Comparison of ENCODE assay signal across 31 cellular contexts in genomic region chr11:117915219-117915618, GRCh38. TPM values are rescaled to one million over a fixed set of nuclear protein-coding genes. Genes with fewer than 3 reads are reported as not detected.
DNase-seq lines count a peak whose midpoint lies in the region; ATAC-seq, FAIRE-seq and TF ChIP-seq lines count a peak whose summit lies in the region.
"Had no signal": no experiment of that assay in that cellular context is flagged by ENCODE, and none has a peak within 500 bp of the region (broad histone marks: within the 10 kb centered on the region; RNA-seq: fewer than 3 reads in every experiment).

No MANE protein-coding gene starts in this region.

- no peaks in the 10 kb centered on the region for H3K9me2 ChIP-seq in Loucy (replicated peaks; ENCODE audit: low read depth, low read length)

- H3K9me3 ChIP-seq in Loucy (ENCODE audit: insufficient read depth, low read depth, low read length), result no peaks in the 10 kb centered on the region
- H3K9me3 ChIP-seq in stomach, result no peaks in the 10 kb centered on the region
- H3K9me3 ChIP-seq: adrenal gland, esophagus squamous epithelium, gastrocnemius medialis, right lobe of liver had no signal

- H3K4me1 Mint-ChIP-seq in chondrocyte (ENCODE audit: low read depth) (no peaks in the 10 kb centered on the region), nephron progenitor cell (peaks cover 22% of the 10 kb centered on the region)

- H3K36me3 Mint-ChIP-seq in chondrocyte (ENCODE audit: low read depth), result no peaks in the 10 kb centered on the region
- no peaks in the 10 kb centered on the region for H3K36me3 Mint-ChIP-seq in nephron progenitor cell (ENCODE audit: low read depth)

- no peaks in the 10 kb centered on the region for H3K79me2 ChIP-seq in Loucy (ENCODE audit: insufficient read depth, low read length)

- peaks cover 41% of the 10 kb centered on the region for H3K4me1 ChIP-seq in Loucy (ENCODE audit: insufficient read depth, low read length, poor library complexity, severe bottlenecking)
- no peaks in the 10 kb centered on the region for H3K4me1 ChIP-seq in stomach
- H3K4me1 ChIP-seq: gastrocnemius medialis, right lobe of liver had no signal

- H3F3A ChIP-seq in Loucy (ENCODE audit: low read depth), result no peaks in the 10 kb centered on the region

- no peak for TF ChIP-seq POLR2A in stomach (IDR thresholded peaks at IDR 0.05)

- 36 to 61% (median 44%) methylated on average over 8 of the region's 8 CpGs for WGBS in stomach, 5 donors

- H3K9me3 Mint-ChIP-seq in chondrocyte (ENCODE audit: low read depth), result no peaks in the 10 kb centered on the region
- H3K9me3 Mint-ChIP-seq in nephron progenitor cell, result no peaks in the 10 kb centered on the region
- H3K9me3 Mint-ChIP-seq: neural crest cell had no signal

- H3K27me3 ChIP-seq in Loucy (ENCODE audit: insufficient read depth, low read length, poor library complexity, severe bottlenecking) (no peaks in the 10 kb centered on the region), stomach (peaks cover 0 to 17% (median 0%) of the 10 kb centered on the region in 3 donors)
- H3K27me3 ChIP-seq: adrenal gland, brain microvascular endothelial cell, esophagus squamous epithelium, right lobe of liver had no signal

- no peak for FAIRE-seq in D721Med (lab: Jason Lieb, UNC)
- FAIRE-seq: colon, H54 had no signal

- no peak overlapping the region for H3K27ac ChIP-seq in stomach
- H3K27ac ChIP-seq: adrenal gland, brain microvascular endothelial cell, esophagus squamous epithelium, gastrocnemius medialis, HL-60, right lobe of liver had no signal

- peak overlapping the region; percentile 50 for H2AFZ ChIP-seq in Loucy (ENCODE audit: low read length)

- H3K4me3 ChIP-seq in Loucy (ENCODE audit: low read length, poor library complexity, severe bottlenecking) (peak overlapping the region; percentile 11), stomach (no peak overlapping the region)
- H3K4me3 ChIP-seq: adrenal gland, esophagus squamous epithelium, gastrocnemius medialis, right lobe of liver had no signal

- H3K9ac ChIP-seq in Loucy (ENCODE audit: low read depth, low read length, poor library complexity, severe bottlenecking), result peak overlapping the region; percentile 59

- H3K4me3 Mint-ChIP-seq in chondrocyte (ENCODE audit: unreplicated experiment) (no peak overlapping the region), nephron progenitor cell (no peak overlapping the region)
- H3K4me3 Mint-ChIP-seq: neural crest cell had no signal

- DNase-seq in D721Med (ENCODE audit: insufficient read length, low spot score) (peak; percentile 43), chondrocyte (ENCODE audit: low spot score) (peak; percentile 78), nephron progenitor cell (peak; percentile 32), NCI-H1930 (lab: John Stamatoyannopoulos, UW) (no peak), Ammon's horn (ENCODE audit: low spot score) (no peak), stomach (no peak)
- DNase-seq: activated naive CD4-positive, alpha-beta T cell treated with Interleukin-2 at 50 U/mL for 16 hours; activated T-cell treated with anti-CD3 and anti-CD28 coated beads, Interleukin-2, amount 50 U/mL, for 1 hour; brain microvascular endothelial cell; esophagus squamous epithelium; gastrocnemius medialis; GDM1; hypothalamus; NCI-H1048; NCI-H1694 treated with DMSO at 0.1 percent for 48 hours; NCI-H2227 treated with DMSO at 0.1 percent for 48 hours; NCI-H748 treated with DMSO at 0.1 percent for 48 hours; SW 1271; T1000; trophoblast cell had no signal

- H3K27me3 Mint-ChIP-seq in chondrocyte (ENCODE audit: low read depth), result peaks cover 30% of the 10 kb centered on the region
- H3K27me3 Mint-ChIP-seq in nephron progenitor cell (ENCODE audit: low read depth, poor library complexity), result peaks cover 28% of the 10 kb centered on the region

- no peak for TF ChIP-seq CTCF in D721Med (IDR thresholded peaks at IDR 0.05; ENCODE audit: insufficient read depth, missing control alignments)
- TF ChIP-seq CTCF in Loucy (conservative IDR thresholded peaks at IDR 0.05; ENCODE audit: low read length), result no peak
- no peak for TF ChIP-seq CTCF in chondrocyte (IDR thresholded peaks at IDR 0.05)
- TF ChIP-seq CTCF in nephron progenitor cell (IDR thresholded peaks at IDR 0.05), result no peak
- no peak for TF ChIP-seq CTCF in stomach (IDR thresholded peaks at IDR 0.05)

- H3K27ac Mint-ChIP-seq in chondrocyte (ENCODE audit: unreplicated experiment) (peak overlapping the region; percentile 5), nephron progenitor cell (peak overlapping the region; percentile 6)

- intact Hi-C loops in stomach (cut with DNase I; ENCODE audit: low total_unique reads), result no loop called here

- TF ChIP-seq EP300 in stomach (IDR thresholded peaks at IDR 0.05), result no peak

- ATAC-seq in GM18868 (IDR thresholded peaks at IDR 0.05; ENCODE audit: unreplicated experiment), result no peak
- ATAC-seq: activated CD4-positive, CD25-positive, alpha-beta regulatory T cell treated with anti-CD3 and anti-CD28 coated beads, Interleukin-2, amount 50 U/mL, for 24 hours; gastrocnemius medialis; right lobe of liver; Right ventricle myocardium inferior had no signal

- no peaks in the 10 kb centered on the region for H4K20me1 ChIP-seq in Loucy (ENCODE audit: insufficient read depth, low read length, poor library complexity, severe bottlenecking)

- H3K36me3 ChIP-seq in Loucy (ENCODE audit: insufficient read depth, low read length) (no peaks in the 10 kb centered on the region), stomach (no peaks in the 10 kb centered on the region)
- H3K36me3 ChIP-seq: adrenal gland, brain microvascular endothelial cell, gastrocnemius medialis, right lobe of liver had no signal

- H3K4me2 ChIP-seq in Loucy (ENCODE audit: low read depth, low read length, poor library complexity, severe bottlenecking), result peak overlapping the region; percentile 62

RNA-seq across cellular contexts. Expression of gene TMPRSS13, which starts 14.0 kb away (rescaled TPM):
- not detected in 3 replicates for total RNA-seq in chondrocyte
- total RNA-seq in stomach, result 1 to 10 TPM in 2 of 5 donors, under 1 TPM in 1, not detected in 2; 0.37 to 2.2 (median 1.2) TPM
- polyA plus RNA-seq in stomach, result 1 to 10 TPM in 1 of 3 donors, under 1 TPM in 1, not detected in 1; 0.19 to 3.8 TPM
- total RNA-seq: gastrocnemius medialis, LHCN-M2, neural crest cell, Right ventricle myocardium inferior had no signal

RNA-seq across cellular contexts. Expression of gene FXYD6, which starts 38.8 kb away (rescaled TPM):
- total RNA-seq in chondrocyte, result 0.53 to 3.0 TPM (median 2.8 TPM) in 3 replicates
- 100 to 1,000 TPM in 1 of 5 donors, 10 to 100 TPM in 4; 12.7 to 187 (median 47.0) TPM for total RNA-seq in stomach
- 10 to 100 TPM; 22.5 to 39.4 (median 25.6) TPM for polyA plus RNA-seq in stomach

Comparison
In these comparisons a context has a peak if more than half of its experiments do, and no peak if none do; other contexts are left out.
1. DNase-seq: peak in D721Med (single experiment), chondrocyte (single experiment) and nephron progenitor cell (single experiment); none in NCI-H1930 (0 of 2), Ammon's horn (single experiment) and stomach (single experiment).